ENCODE assay signal across 9 cellular contexts in the genomic region with DNA sequence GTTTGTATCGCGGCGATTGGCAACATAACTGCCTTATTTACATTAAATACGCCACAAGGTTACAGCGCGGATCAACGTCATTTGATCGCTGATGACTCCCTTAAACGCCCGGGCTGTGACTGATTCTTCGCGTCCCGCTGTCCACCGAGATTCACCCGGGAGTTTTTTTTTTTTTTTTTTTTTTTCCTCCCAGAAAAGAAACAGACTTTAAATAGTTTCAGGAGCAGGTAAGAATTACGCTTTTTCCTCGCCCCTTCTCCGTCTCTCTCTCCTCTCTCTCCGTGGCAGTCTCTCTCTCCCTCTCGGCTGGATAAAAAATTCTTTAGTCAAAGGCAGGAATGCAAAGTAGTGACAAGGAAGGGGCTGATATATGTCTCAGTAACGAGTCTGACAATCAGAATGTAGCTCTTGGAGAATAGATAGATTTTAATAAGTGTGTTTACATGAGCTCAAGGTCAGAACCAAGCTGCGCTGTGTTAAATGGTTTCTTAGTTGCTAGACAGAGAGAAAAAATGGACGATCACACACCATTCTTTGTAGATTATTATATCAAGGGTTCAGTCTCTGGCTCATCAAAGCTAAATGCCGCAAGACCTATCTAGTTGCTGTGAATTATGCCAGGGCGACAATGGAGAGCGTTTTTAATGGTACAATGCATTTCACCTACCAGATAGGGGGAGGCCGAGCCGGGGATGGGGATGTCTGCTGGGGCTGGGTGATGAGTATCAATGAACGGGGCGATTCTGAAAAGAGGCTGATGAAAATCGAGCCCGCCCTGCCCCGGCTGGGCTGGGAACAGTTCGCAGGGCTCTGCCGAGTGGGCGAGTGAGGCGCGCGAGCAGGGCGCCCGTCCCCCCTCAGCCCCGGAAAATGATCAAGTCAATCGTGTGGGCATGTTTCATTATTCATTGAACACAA.
DNase-seq lines count a peak whose midpoint lies in the region; ATAC-seq and TF ChIP-seq lines count a peak whose summit lies in the region.
"Had no signal": no experiment of that assay in that cellular context is flagged by ENCODE, and none has a peak within 500 bp of the region (broad histone marks: within the 10 kb centered on the region; RNA-seq: fewer than 3 reads in every experiment).

No MANE protein-coding gene starts in this region.

- peaks cover 6% of the 10 kb centered on the region for H3K9me3 Mint-ChIP-seq in central memory CD8-positive, alpha-beta T cell
- H3K9me3 Mint-ChIP-seq in nephron progenitor cell: no peaks in the 10 kb centered on the region

- in situ Hi-C loops in KBM-7 (cut with MboI; ENCODE audit: low pct_unique_long_range_greater_than_20kb, low sequenced_read_pairs): no loop called here

- H3K27ac Mint-ChIP-seq in central memory CD8-positive, alpha-beta T cell (ENCODE audit: low read depth): no peak overlapping the region
- H3K27ac Mint-ChIP-seq in nephron progenitor cell: no peak overlapping the region

- no peak for ATAC-seq in central memory CD8-positive, alpha-beta T cell (replicated peaks; ENCODE audit: extremely low read depth, poor library complexity, severe bottlenecking)
- ATAC-seq in HG03442 (IDR thresholded peaks at IDR 0.05; ENCODE audit: unreplicated experiment): no peak
- ATAC-seq in HG03159 (IDR thresholded peaks at IDR 0.05; ENCODE audit: unreplicated experiment): no peak

- no peak for TF ChIP-seq CTCF in nephron progenitor cell (IDR thresholded peaks at IDR 0.05)

- peaks cover 25% of the 10 kb centered on the region for H3K4me1 Mint-ChIP-seq in central memory CD8-positive, alpha-beta T cell
- H3K4me1 Mint-ChIP-seq in nephron progenitor cell: peaks cover 50% of the 10 kb centered on the region

- peak overlapping the region; percentile 75 for H3K4me3 Mint-ChIP-seq in central memory CD8-positive, alpha-beta T cell
- H3K4me3 Mint-ChIP-seq in nephron progenitor cell: peak overlapping the region; percentile 78

- DNase-seq in Ammon's horn (ENCODE audit: low spot score) (peak; percentile 37), KBM-7 (peak; percentile 25), nephron progenitor cell (peak; percentile 43), COR-L47 (lab: John Stamatoyannopoulos, UW) (no peak), epidermal melanocyte (ENCODE audit: insufficient read length, low spot score) (no peak)
- DNase-seq in central memory CD8-positive, alpha-beta T cell (ENCODE audit: low spot score in 2 of 2): no peak
- DNase-seq: SIG-M5 had no signal

- H3K27me3 Mint-ChIP-seq in central memory CD8-positive, alpha-beta T cell: peaks cover 78% of the 10 kb centered on the region
- H3K27me3 Mint-ChIP-seq in nephron progenitor cell (ENCODE audit: low read depth, poor library complexity): peaks cover 91% of the 10 kb centered on the region

- H3K36me3 Mint-ChIP-seq in central memory CD8-positive, alpha-beta T cell (ENCODE audit: insufficient read depth): peaks cover 9% of the 10 kb centered on the region
- no peaks in the 10 kb centered on the region for H3K36me3 Mint-ChIP-seq in nephron progenitor cell (ENCODE audit: low read depth)

Comparison
In these comparisons a context has a peak if more than half of its experiments do, and no peak if none do; other contexts are left out.
1. DNase-seq: peak in Ammon's horn (single experiment), KBM-7 (single experiment) and nephron progenitor cell (single experiment); none in central memory CD8-positive, alpha-beta T cell (0 of 2), COR-L47 (single experiment) and epidermal melanocyte (single experiment).